Comparison of ENCODE assay signal across 8 cellular contexts in the genomic region with DNA sequence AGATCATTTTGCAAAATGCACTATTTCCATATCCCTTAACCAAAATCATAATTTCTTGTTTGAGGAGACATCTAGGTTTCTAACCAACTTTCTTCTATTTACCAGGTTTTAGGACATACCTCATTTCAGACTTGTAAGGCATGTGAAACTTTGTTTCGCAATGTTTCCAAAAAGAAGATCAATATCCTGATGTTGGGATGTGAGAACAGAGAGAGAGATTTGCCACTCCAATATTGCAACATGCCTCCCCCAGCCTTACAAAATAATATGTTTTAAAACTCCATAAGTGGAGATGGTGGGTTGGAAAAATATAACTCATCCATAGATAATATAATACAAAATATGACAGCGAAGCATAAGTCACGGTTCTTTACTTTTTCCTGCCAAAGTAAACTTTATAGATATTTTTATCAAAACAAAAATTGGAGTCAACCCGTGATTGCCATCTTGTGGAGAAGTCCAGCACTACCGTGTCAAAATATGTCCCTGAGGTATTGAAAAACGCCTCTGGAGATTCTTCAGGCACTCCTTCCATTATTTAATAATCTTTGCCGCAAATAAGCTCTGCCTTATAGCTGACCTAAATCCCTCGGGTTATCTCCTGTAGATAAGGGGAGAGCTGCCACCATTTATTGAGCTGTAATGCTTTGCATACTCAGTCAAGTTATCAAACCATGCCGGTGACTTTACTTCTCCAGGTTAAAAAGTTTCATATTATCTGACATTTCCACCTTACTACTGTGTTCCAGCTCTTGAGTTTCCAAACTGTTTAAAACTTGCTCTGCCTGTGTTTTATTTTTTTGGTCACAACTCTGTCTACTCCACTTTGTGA.
DNase-seq lines count a peak whose midpoint lies in the region; ATAC-seq and TF ChIP-seq lines count a peak whose summit lies in the region.

No MANE protein-coding gene starts in this region.

- no peaks in the 10 kb centered on the region for H3K9me3 ChIP-seq in breast epithelium

- H3K4me3 ChIP-seq in AG09309 (ENCODE audit: control insufficient read depth, low read depth, low read length) = no peak overlapping the region
- no peak overlapping the region for H3K4me3 ChIP-seq in breast epithelium

- H3K4me1 Mint-ChIP-seq in nephron progenitor cell = no peaks in the 10 kb centered on the region

- no peaks in the 10 kb centered on the region for H3K9me3 Mint-ChIP-seq in nephron progenitor cell

- H3K4me1 ChIP-seq in breast epithelium = peaks cover 0 to 6% of the 10 kb centered on the region in 2 donors

- intact Hi-C loops in breast epithelium (cut with DNase I; ENCODE audit: low total_unique reads) = no loop called here

- H3K27ac ChIP-seq in breast epithelium = no peak overlapping the region

- no peaks in the 10 kb centered on the region for H3K27me3 Mint-ChIP-seq in nephron progenitor cell (ENCODE audit: low read depth, poor library complexity)

- H3K27ac Mint-ChIP-seq in nephron progenitor cell = no peak overlapping the region

- no peak for TF ChIP-seq POLR2A in breast epithelium (IDR thresholded peaks at IDR 0.05)

- H3K27me3 ChIP-seq in breast epithelium = no peaks in the 10 kb centered on the region

- peak; percentile 50 for TF ChIP-seq CTCF in AG09309 (IDR thresholded peaks at IDR 0.05; ENCODE audit: control insufficient read depth, insufficient read depth, low read depth, low read length, missing control alignments)
- peak in 2 of 3 donors; percentile 19 to 29 for TF ChIP-seq CTCF in breast epithelium (IDR thresholded peaks at IDR 0.05)
- peak; percentile 77 for TF ChIP-seq CTCF in nephron progenitor cell (IDR thresholded peaks at IDR 0.05)

- no peak overlapping the region for H3K4me3 Mint-ChIP-seq in nephron progenitor cell

- no peak for DNase-seq in AG09309 (ENCODE audit: low read depth)
- peak; percentile 26 for DNase-seq in NCI-H345 (lab: John Stamatoyannopoulos, UW)
- no peak for DNase-seq in breast epithelium (ENCODE audit: low spot score in 2 of 2)
- DNase-seq in nephron progenitor cell = peak; percentile 19
- DNase-seq in stimulated activated CD4-positive, alpha-beta T cell treated with anti-CD3 and anti-CD28 coated beads, Interleukin-12 subunit alpha, Interleukin-12 subunit beta, amount 100 ng/mL, for 4 hours = no peak

- H3K36me3 Mint-ChIP-seq in nephron progenitor cell (ENCODE audit: low read depth) = no peaks in the 10 kb centered on the region

- ATAC-seq in GM19351 (IDR thresholded peaks at IDR 0.05; ENCODE audit: unreplicated experiment) = peak; percentile 30
- no peak for ATAC-seq in GM19324 (IDR thresholded peaks at IDR 0.05; ENCODE audit: low FRiP score, unreplicated experiment)
- no peak for ATAC-seq in activated CD4-positive, CD25-positive, alpha-beta regulatory T cell treated with anti-CD3 and anti-CD28 coated beads, Interleukin-2, amount 50 U/mL, for 24 hours

- no peaks in the 10 kb centered on the region for H3K36me3 ChIP-seq in breast epithelium

Comparison
In these comparisons a context has a peak if more than half of its experiments do, and no peak if none do; other contexts are left out.
1. DNase-seq: peak in NCI-H345 (single experiment) and nephron progenitor cell (single experiment); none in AG09309 (single experiment), breast epithelium (0 of 2) and stimulated activated CD4-positive, alpha-beta T cell treated with anti-CD3 and anti-CD28 coated beads, Interleukin-12 subunit alpha, Interleukin-12 subunit beta, amount 100 ng/mL, for 4 hours (single experiment).
2. CTCF ChIP-seq: peak in every context shown above with its lines; median percentile 77 in nephron progenitor cell; 50 in AG09309; 24 in breast epithelium.